In the genomic region with DNA sequence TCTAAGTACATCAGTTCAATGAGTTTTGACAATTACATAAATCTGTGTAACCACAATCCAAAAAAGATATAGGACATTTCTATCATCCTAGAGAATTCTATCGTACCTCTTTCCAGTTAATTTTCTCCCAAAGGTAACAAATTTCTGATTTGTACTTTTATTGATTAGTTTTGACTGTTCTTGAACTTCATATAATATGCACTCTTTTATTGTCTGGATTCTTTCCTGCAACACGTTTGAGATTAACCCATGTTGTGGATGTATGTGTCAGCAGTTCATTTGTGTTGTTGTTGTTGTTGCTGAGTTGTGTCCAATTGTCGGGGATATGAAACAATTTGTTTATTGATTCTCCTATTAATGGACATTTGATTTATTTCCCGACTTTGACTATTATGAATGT, we compare ENCODE assay signal across 28 cellular contexts.
"Had no signal": no experiment of that assay in that cellular context is flagged by ENCODE, and none has a peak within 500 bp of the region (broad histone marks: within the 10 kb centered on the region; RNA-seq: fewer than 3 reads in every experiment).

No MANE protein-coding gene starts in this region.

- H3K27me3 Mint-ChIP-seq: stimulated activated naive CD8-positive, alpha-beta T cell treated with anti-CD3 and anti-CD28 coated beads, Interleukin-15, Interleukin-2, amounts not matched to agents 100 ng/mL and 50 ng/mL, for 24 hours had no signal

- ATAC-seq: stimulated activated effector memory CD8-positive, alpha-beta T cell treated with anti-CD3 and anti-CD28 coated beads, Interleukin-12 subunit alpha, Interleukin-12 subunit beta, amount 100 ng/mL, for 72 hours; stimulated activated memory B cell treated with anti-CD40 and anti-IgM and Interleukin-4, amounts not matched to agents 10 μg/mL and 1 μg/mL and 100 μg/mL, for 72 hours; stimulated activated naive B cell treated with anti-CD40 and anti-IgM and Interleukin-4, amounts not matched to agents 10 μg/mL and 1 μg/mL and 100 μg/mL, for 72 hours; stimulated activated naive CD8-positive, alpha-beta T cell treated with anti-CD3 and anti-CD28 coated beads, Interleukin-15, amount 100 ng/mL, for 72 hours; stimulated activated naive CD8-positive, alpha-beta T cell treated with anti-CD3 and anti-CD28 coated beads, Interleukin-15, Interleukin-2, amounts not matched to agents 100 U/mL and 50 U/mL, for 24 hours; upper lobe of right lung had no signal

- H3K36me3 ChIP-seq: stomach, suprapubic skin, thoracic aorta, thyroid gland, tibial artery, tibial nerve, transverse colon, upper lobe of left lung, upper lobe of right lung, uterus, vagina had no signal

- DNase-seq: stimulated activated CD4-positive, alpha-beta T cell treated with anti-CD3 and anti-CD28 coated beads, Interleukin-2, amount 100 ng/mL, for 48 hours; stimulated activated CD4-positive, alpha-beta T cell treated with anti-CD3 and anti-CD28 coated beads, Interleukin-4, amount 100 ng/mL, for 1 hour; stimulated activated CD4-positive, alpha-beta T cell treated with anti-CD3 and anti-CD28 coated beads, Interleukin-4, amount 100 ng/mL, for 24 hours; stimulated activated CD4-positive, alpha-beta T cell treated with anti-CD3 and anti-CD28 coated beads, Interleukin-4, amount 100 ng/mL, for 4 hours; stimulated activated CD8-positive, alpha-beta memory T cell treated with anti-CD3 and anti-CD28 coated beads, Interleukin-4, amount 100 ng/mL, for 48 hours; stimulated activated naive B cell treated with anti-CD40 and anti-IgM and Interleukin-4, amounts not matched to agents 10 μg/mL and 1 μg/mL and 100 μg/mL, for 72 hours; stimulated activated naive CD4-positive, alpha-beta T cell; stimulated activated naive CD4-positive, alpha-beta T cell treated with Interleukin-2 at 50 U/mL for 16 hours; stimulated activated naive CD8-positive, alpha-beta T cell treated with anti-CD3 and anti-CD28 coated beads, Interleukin-15, amount 100 ng/mL, for 72 hours; stimulated activated naive CD8-positive, alpha-beta T cell treated with anti-CD3 and anti-CD28 coated beads, Interleukin-15, Interleukin-2, amounts not matched to agents 100 U/mL and 50 U/mL, for 24 hours; stomach; substantia nigra; testis; thyroid gland; tibial artery; transverse colon; trophoblast cell; upper lobe of left lung; upper lobe of right lung; uterus had no signal

- H3K27me3 ChIP-seq: stomach, suprapubic skin, testis, thyroid gland, tibial artery, tibial nerve, transverse colon, upper lobe of left lung, upper lobe of right lung, uterus, vagina had no signal

- H3K27ac Mint-ChIP-seq: stimulated activated effector memory CD8-positive, alpha-beta T cell treated with anti-CD3 and anti-CD28 coated beads, Interleukin-12 subunit alpha, Interleukin-12 subunit beta, amount 100 ng/mL, for 72 hours; stimulated activated memory B cell treated with anti-CD40 and anti-IgM and Interleukin-4, amounts not matched to agents 10 μg/mL and 1 μg/mL and 100 μg/mL, for 72 hours; stimulated activated naive B cell treated with anti-CD40 and anti-IgM and Interleukin-4, amounts not matched to agents 10 μg/mL and 1 μg/mL and 100 μg/mL, for 72 hours; stimulated activated naive CD8-positive, alpha-beta T cell treated with anti-CD3 and anti-CD28 coated beads, Interleukin-15, amount 100 ng/mL, for 72 hours; stimulated activated naive CD8-positive, alpha-beta T cell treated with anti-CD3 and anti-CD28 coated beads, Interleukin-15, Interleukin-2, amounts not matched to agents 100 ng/mL and 50 ng/mL, for 24 hours; type B pancreatic cell had no signal

- H3K36me3 Mint-ChIP-seq: stimulated activated effector memory CD8-positive, alpha-beta T cell treated with anti-CD3 and anti-CD28 coated beads, Interleukin-12 subunit alpha, Interleukin-12 subunit beta, amount 100 ng/mL, for 72 hours; stimulated activated memory B cell treated with anti-CD40 and anti-IgM and Interleukin-4, amounts not matched to agents 10 μg/mL and 1 μg/mL and 100 μg/mL, for 72 hours; stimulated activated naive B cell treated with anti-CD40 and anti-IgM and Interleukin-4, amounts not matched to agents 10 μg/mL and 1 μg/mL and 100 μg/mL, for 72 hours; type B pancreatic cell had no signal

- H3K4me1 ChIP-seq: stomach, suprapubic skin, testis, thyroid gland, tibial artery, tibial nerve, transverse colon, upper lobe of left lung, upper lobe of right lung, uterus, vagina had no signal

- H3K9me3 Mint-ChIP-seq: stimulated activated effector memory CD8-positive, alpha-beta T cell treated with anti-CD3 and anti-CD28 coated beads, Interleukin-12 subunit alpha, Interleukin-12 subunit beta, amount 100 ng/mL, for 72 hours; stimulated activated memory B cell treated with anti-CD40 and anti-IgM and Interleukin-4, amounts not matched to agents 10 μg/mL and 1 μg/mL and 100 μg/mL, for 72 hours; type B pancreatic cell had no signal

- H3K9me3 ChIP-seq: suprapubic skin, testis, thoracic aorta, thyroid gland, tibial artery, transverse colon, upper lobe of left lung, upper lobe of right lung, uterus, vagina had no signal

- H3K4me3 Mint-ChIP-seq: stimulated activated effector memory CD8-positive, alpha-beta T cell treated with anti-CD3 and anti-CD28 coated beads, Interleukin-12 subunit alpha, Interleukin-12 subunit beta, amount 100 ng/mL, for 72 hours; stimulated activated memory B cell treated with anti-CD40 and anti-IgM and Interleukin-4, amounts not matched to agents 10 μg/mL and 1 μg/mL and 100 μg/mL, for 72 hours; stimulated activated naive B cell treated with anti-CD40 and anti-IgM and Interleukin-4, amounts not matched to agents 10 μg/mL and 1 μg/mL and 100 μg/mL, for 72 hours; stimulated activated naive CD8-positive, alpha-beta T cell treated with anti-CD3 and anti-CD28 coated beads, Interleukin-15, amount 100 ng/mL, for 72 hours; stimulated activated naive CD8-positive, alpha-beta T cell treated with anti-CD3 and anti-CD28 coated beads, Interleukin-15, Interleukin-2, amounts not matched to agents 100 ng/mL and 50 ng/mL, for 24 hours; type B pancreatic cell had no signal

- H3K27ac ChIP-seq: stomach, suprapubic skin, testis, thoracic aorta, thyroid gland, tibial artery, tibial nerve, transverse colon, upper lobe of left lung, upper lobe of right lung, uterus, vagina had no signal

- H3K4me3 ChIP-seq: stomach, suprapubic skin, testis, thoracic aorta, thyroid gland, tibial artery, tibial nerve, transverse colon, upper lobe of left lung, upper lobe of right lung, uterus, vagina had no signal

- H3K4me1 Mint-ChIP-seq: stimulated activated effector memory CD8-positive, alpha-beta T cell treated with anti-CD3 and anti-CD28 coated beads, Interleukin-12 subunit alpha, Interleukin-12 subunit beta, amount 100 ng/mL, for 72 hours; stimulated activated memory B cell treated with anti-CD40 and anti-IgM and Interleukin-4, amounts not matched to agents 10 μg/mL and 1 μg/mL and 100 μg/mL, for 72 hours; stimulated activated naive B cell treated with anti-CD40 and anti-IgM and Interleukin-4, amounts not matched to agents 10 μg/mL and 1 μg/mL and 100 μg/mL, for 72 hours; stimulated activated naive CD8-positive, alpha-beta T cell treated with anti-CD3 and anti-CD28 coated beads, Interleukin-15, amount 100 ng/mL, for 72 hours had no signal
